ENCODE assay signal across 22 cellular contexts in genomic region chr7:102436123-102436522, GRCh38. TPM values are rescaled to one million over a fixed set of nuclear protein-coding genes. Genes with fewer than 3 reads are reported as not detected.
DNase-seq lines count a peak whose midpoint lies in the region; ATAC-seq and TF ChIP-seq lines count a peak whose summit lies in the region.
"Had no signal": no experiment of that assay in that cellular context is flagged by ENCODE, and none has a peak within 500 bp of the region (broad histone marks: within the 10 kb centered on the region; RNA-seq: fewer than 3 reads in every experiment).

No MANE protein-coding gene starts in this region.

- H3K4me1 ChIP-seq in BLaER1 treated with 17β-estradiol and CSF1 and Interleukin-3, amounts not matched to agents 10 nM and 100 nM, result peaks cover 58 to 92% (median 89%) of the 10 kb centered on the region in 10 experiments
- H3K4me1 ChIP-seq in DOHH2 (ENCODE audit: control insufficient read depth, low read length) (peaks cover 81% of the 10 kb centered on the region), GM23248 (ENCODE audit: insufficient read depth) (0 out of 2 replicates have a peak, but pooled peaks cover 8% of the 10 kb centered on the region)
- H3K4me1 ChIP-seq in naive thymus-derived CD4-positive, alpha-beta T cell (ENCODE audit: control insufficient read depth in 2 of 2, insufficient read depth in 2 of 2, low read length in 2 of 2), result peaks cover 25 to 30% of the 10 kb centered on the region in 2 donors

- H3K9me3 ChIP-seq in BLaER1 treated with 17β-estradiol and CSF1 and Interleukin-3, amounts not matched to agents 10 nM and 100 nM (replicated peaks in 1 of 11), result 0 out of 22 replicates have a peak, but pooled peaks cover 0 to 5% (median 0%) of the 10 kb centered on the region in 11 experiments
- H3K9me3 ChIP-seq in DOHH2 (ENCODE audit: control insufficient read depth, insufficient read depth, low read length) (no peaks in the 10 kb centered on the region), GM23248 (ENCODE audit: low read depth) (no peaks in the 10 kb centered on the region)
- H3K9me3 ChIP-seq in naive thymus-derived CD4-positive, alpha-beta T cell (ENCODE audit: control insufficient read depth in 2 of 3, low read length in 3 of 3), result no peaks in the 10 kb centered on the region
- H3K9me3 ChIP-seq: colonic mucosa, sigmoid colon, upper lobe of left lung had no signal

- in situ Hi-C loops in GM23248 (cut with MboI), result no loop called here

- CTCF ChIA-PET in activated B cell treated with CpG ODN at 0.5 μM for 24 hours (lab: Charles Lee), result interaction anchor here (1.8 to 2.2 kb wide), 2 partner anchors 14 to 23 kb away, joined by 6 to 15 read pairs; no protein-coding TSS in a partner anchor
- CTCF ChIA-PET in naive thymus-derived CD4-positive, alpha-beta T cell (lab: Charles Lee), result interaction anchor here (0.7 kb wide), 1 partner anchor 23 kb away, joined by 3 read pairs; no protein-coding TSS in a partner anchor

- peaks cover 62% of the 10 kb centered on the region for H3K4me1 Mint-ChIP-seq in activated B cell treated with CpG ODN at 0.5 μM for 24 hours
- peaks cover 22 to 37% (median 29%) of the 10 kb centered on the region in 7 donors for H3K4me1 Mint-ChIP-seq in naive thymus-derived CD4-positive, alpha-beta T cell

- H3K27ac Mint-ChIP-seq in activated B cell treated with CpG ODN at 0.5 μM for 24 hours, result peak overlapping the region; percentile 72
- H3K27ac Mint-ChIP-seq in naive thymus-derived CD4-positive, alpha-beta T cell, result peak overlapping the region in 5 of 9 donors; percentile 47 to 94 (median 73)
- H3K27ac Mint-ChIP-seq: activated naive CD8-positive, alpha-beta T cell; HFFc6 had no signal

- intact Hi-C loops in activated B cell treated with CpG ODN at 0.5 μM for 24 hours (cut with micrococcal nuclease), result no loop called here
- intact Hi-C loops in naive thymus-derived CD4-positive, alpha-beta T cell (cut with micrococcal nuclease), result no loop called here

- no peak for ATAC-seq in activated B cell treated with CpG ODN at 0.5 μM for 24 hours (ENCODE audit: low read depth)
- no peak for ATAC-seq in naive thymus-derived CD4-positive, alpha-beta T cell
- ATAC-seq: stimulated activated naive CD8-positive, alpha-beta T cell treated with anti-CD3 and anti-CD28 coated beads, Interleukin-15, amount 100 ng/mL, for 72 hours had no signal

- no peaks in the 10 kb centered on the region for H3K9me3 Mint-ChIP-seq in activated B cell treated with CpG ODN at 0.5 μM for 24 hours
- H3K9me3 Mint-ChIP-seq in naive thymus-derived CD4-positive, alpha-beta T cell, result peaks cover 0 to 2% (median 0%) of the 10 kb centered on the region in 11 donors
- H3K9me3 Mint-ChIP-seq: HFFc6; stimulated activated naive CD8-positive, alpha-beta T cell treated with anti-CD3 and anti-CD28 coated beads, Interleukin-15, amount 100 ng/mL, for 72 hours had no signal

- H2AFZ ChIP-seq in GM23248, result no peak overlapping the region
- H2AFZ ChIP-seq: parathyroid adenoma had no signal

- WGBS in GM23248 (ENCODE audit: low coverage in 1 of 2, low lambda C conversion rate in 2 of 2, missing lambda C conversion rate in 2 of 2), 2 experiments, result 88 to 95% methylated on average over 10 of the region's 10 CpGs

- H3K9me2 ChIP-seq in DOHH2 (replicated peaks; ENCODE audit: control insufficient read depth, low read length) (no peaks in the 10 kb centered on the region), GM23248 (ENCODE audit: insufficient read depth) (no peaks in the 10 kb centered on the region)

- H3K4me3 Mint-ChIP-seq in activated B cell treated with CpG ODN at 0.5 μM for 24 hours, result peak overlapping the region; percentile 89
- peak overlapping the region in 5 of 10 donors; percentile 49 to 89 (median 56) for H3K4me3 Mint-ChIP-seq in naive thymus-derived CD4-positive, alpha-beta T cell
- H3K4me3 Mint-ChIP-seq: HFFc6 had no signal

- peak overlapping the region in 10 of 11 experiments; percentile 1 to 98 (median 42); a peak in 13 of 22 replicates for H3K9ac ChIP-seq in BLaER1 treated with 17β-estradiol and CSF1 and Interleukin-3, amounts not matched to agents 10 nM and 100 nM
- H3K9ac ChIP-seq in GM23248, result no peak overlapping the region
- H3K9ac ChIP-seq: parathyroid adenoma had no signal

- no peaks in the 10 kb centered on the region for H3K27me3 ChIP-seq in BLaER1 treated with 17β-estradiol and CSF1 and Interleukin-3, amounts not matched to agents 10 nM and 100 nM
- H3K27me3 ChIP-seq in DOHH2 (ENCODE audit: control insufficient read depth, low read length) (no peaks in the 10 kb centered on the region), GM23248 (replicated peaks; ENCODE audit: insufficient read depth) (no peaks in the 10 kb centered on the region)
- no peaks in the 10 kb centered on the region for H3K27me3 ChIP-seq in naive thymus-derived CD4-positive, alpha-beta T cell (ENCODE audit: control insufficient read depth in 2 of 2, insufficient read depth in 2 of 2, low read length in 2 of 2)
- H3K27me3 ChIP-seq: colonic mucosa, sigmoid colon, upper lobe of left lung had no signal

- no peaks in the 10 kb centered on the region for H3K27me3 Mint-ChIP-seq in activated B cell treated with CpG ODN at 0.5 μM for 24 hours
- no peaks in the 10 kb centered on the region for H3K27me3 Mint-ChIP-seq in naive thymus-derived CD4-positive, alpha-beta T cell
- H3K27me3 Mint-ChIP-seq: activated naive CD8-positive, alpha-beta T cell; stimulated activated naive CD8-positive, alpha-beta T cell treated with anti-CD3 and anti-CD28 coated beads, Interleukin-15, amount 100 ng/mL, for 72 hours had no signal

- H3K27ac ChIP-seq in BLaER1 treated with 17β-estradiol and CSF1 and Interleukin-3, amounts not matched to agents 10 nM and 100 nM, result peak overlapping the region in 7 of 11 experiments; percentile 5 to 95 (median 35); a peak in 11 of 22 replicates
- H3K27ac ChIP-seq in DOHH2 (ENCODE audit: low read depth, low read length) (peak overlapping the region; percentile 76), GM23248 (no peak overlapping the region)
- H3K27ac ChIP-seq in naive thymus-derived CD4-positive, alpha-beta T cell (ENCODE audit: low read depth, low read length), result no peak overlapping the region
- H3K27ac ChIP-seq: colonic mucosa, parathyroid adenoma, sigmoid colon, upper lobe of left lung had no signal

- POLR2A ChIA-PET in activated B cell treated with CpG ODN at 0.5 μM for 24 hours (lab: Charles Lee), result interaction anchor here (0.6 to 8.8 kb wide), 4 partner anchors 11 to 41 kb away, joined by 3 to 226 read pairs (median 54); no protein-coding TSS in a partner anchor
- POLR2A ChIA-PET in naive thymus-derived CD4-positive, alpha-beta T cell (lab: Charles Lee), result interaction anchor here (0.8 to 20.5 kb wide), 2 partner anchors 9 to 21 kb away, joined by 3 to 510 read pairs; no protein-coding TSS in a partner anchor

- no peak overlapping the region; a peak in 1 of 20 replicates for H3K4me3 ChIP-seq in BLaER1 treated with 17β-estradiol and CSF1 and Interleukin-3, amounts not matched to agents 10 nM and 100 nM
- peak overlapping the region; percentile 78 for H3K4me3 ChIP-seq in DOHH2 (ENCODE audit: low read length)
- no peak overlapping the region for H3K4me3 ChIP-seq in naive thymus-derived CD4-positive, alpha-beta T cell (ENCODE audit: low read length)
- H3K4me3 ChIP-seq in GM23248, result no peak overlapping the region
- H3K4me3 ChIP-seq: colonic mucosa, sigmoid colon, upper lobe of left lung had no signal

- H3K36me3 Mint-ChIP-seq in activated B cell treated with CpG ODN at 0.5 μM for 24 hours (ENCODE audit: low read depth), result peaks cover 40% of the 10 kb centered on the region
- peaks cover 0 to 14% (median 0%) of the 10 kb centered on the region in 5 donors for H3K36me3 Mint-ChIP-seq in naive thymus-derived CD4-positive, alpha-beta T cell
- H3K36me3 Mint-ChIP-seq: activated naive CD8-positive, alpha-beta T cell had no signal

- H3K79me2 ChIP-seq in DOHH2 (ENCODE audit: control insufficient read depth, low read length) (peaks cover 63% of the 10 kb centered on the region), GM23248 (ENCODE audit: insufficient read depth) (peaks cover 17% of the 10 kb centered on the region)
- H3K79me2 ChIP-seq: parathyroid adenoma had no signal

- no peak for TF ChIP-seq CTCF in DOHH2 (IDR thresholded peaks at IDR 0.05; ENCODE audit: low read depth, low read length, poor library complexity, severe bottlenecking)
- no peak for TF ChIP-seq CTCF in activated B cell treated with CpG ODN at 0.5 μM for 24 hours (IDR thresholded peaks at IDR 0.05)

- peak overlapping the region; percentile 95 to 99 (median 98); a peak in 20 of 22 replicates for H3K4me2 ChIP-seq in BLaER1 treated with 17β-estradiol and CSF1 and Interleukin-3, amounts not matched to agents 10 nM and 100 nM
- H3K4me2 ChIP-seq in DOHH2 (ENCODE audit: low read length), result peak overlapping the region; percentile 93
- H3K4me2 ChIP-seq in GM23248 (ENCODE audit: unreplicated experiment), result no peak overlapping the region

- H3F3A ChIP-seq in DOHH2 (ENCODE audit: control insufficient read depth, insufficient read depth), result peaks cover 38% of the 10 kb centered on the region
- H3F3A ChIP-seq in GM23248 (ENCODE audit: insufficient read depth), result peaks cover 14% of the 10 kb centered on the region

- peaks cover 38 to 54% (median 51%) of the 10 kb centered on the region in 11 experiments for H3K36me3 ChIP-seq in BLaER1 treated with 17β-estradiol and CSF1 and Interleukin-3, amounts not matched to agents 10 nM and 100 nM
- H3K36me3 ChIP-seq in DOHH2 (ENCODE audit: control insufficient read depth, low read length) (peaks cover 73% of the 10 kb centered on the region), GM23248 (ENCODE audit: low read depth) (no peaks in the 10 kb centered on the region)
- H3K36me3 ChIP-seq in naive thymus-derived CD4-positive, alpha-beta T cell (ENCODE audit: control insufficient read depth in 2 of 3, insufficient read depth in 3 of 3, low read length in 3 of 3), result peaks cover 0 to 22% (median 4%) of the 10 kb centered on the region in 3 experiments
- H3K36me3 ChIP-seq: colonic mucosa had no signal

- DNase-seq in activated B cell treated with CpG ODN at 0.5 μM for 24 hours, result no peak
- DNase-seq in naive thymus-derived CD4-positive, alpha-beta T cell, result no peak
- DNase-seq in MV-4-11 (lab: John Stamatoyannopoulos, UW), result no peak
- DNase-seq in NOMO-1 treated with dmso at 0.1 percent for 144 hours (lab: John Stamatoyannopoulos, UW; ENCODE audit: unreplicated experiment), result no peak
- no peak for DNase-seq in SW480 (ENCODE audit: low spot score)
- DNase-seq in GM23248, result no peak
- DNase-seq: activated CD4-positive, alpha-beta T cell treated with anti-CD3 and anti-CD28 coated beads for 48 hours; colonic mucosa; EL; HFFc6; KG1; NCI-H1105; OCI-M1; SIG-M5; sigmoid colon; stimulated activated naive CD8-positive, alpha-beta T cell treated with anti-CD3 and anti-CD28 coated beads, Interleukin-15, amount 100 ng/mL, for 72 hours; T1000; upper lobe of left lung had no signal

- peaks cover 0 to 47% (median 6%) of the 10 kb centered on the region in 11 experiments; a peak in 10 of 22 replicates for H4K20me1 ChIP-seq in BLaER1 treated with 17β-estradiol and CSF1 and Interleukin-3, amounts not matched to agents 10 nM and 100 nM
- no peaks in the 10 kb centered on the region; the same call in 1 of the 2 replicates for H4K20me1 ChIP-seq in DOHH2 (ENCODE audit: control insufficient read depth, insufficient read depth, low read depth, low read length)
- no peaks in the 10 kb centered on the region for H4K20me1 ChIP-seq in GM23248 (ENCODE audit: insufficient read depth)

RNA-seq across cellular contexts. Expression of gene ORAI2, which starts 2.7 kb away (rescaled TPM):
- 167 and 184 TPM in 2 replicates for total RNA-seq in activated B cell treated with CpG ODN at 0.5 μM for 24 hours
- total RNA-seq in naive thymus-derived CD4-positive, alpha-beta T cell, result 10 to 100 TPM; 19.9 to 72.6 (median 26.2) TPM
- 10 to 100 TPM; 29.5 to 33.5 TPM for polyA plus RNA-seq in naive thymus-derived CD4-positive, alpha-beta T cell
- 42.2 and 47.6 TPM in 2 replicates for total RNA-seq in GM23248 (2014; rRNA removed; shearing (Covaris generic))
- 30.3 and 32.6 TPM in 2 replicates for polyA plus RNA-seq in GM23248 (2016; fragmentation: Nextera tagmentation; extraction: Ambion mirVana)

RNA-seq across cellular contexts. Expression of gene ALKBH4, which starts 28.5 kb away (rescaled TPM):
- 7.8 and 8.1 TPM in 2 replicates for total RNA-seq in activated B cell treated with CpG ODN at 0.5 μM for 24 hours
- 10 to 100 TPM in 3 of 5 experiments, 1 to 10 TPM in 2; 4.0 to 14.3 (median 10.1) TPM for total RNA-seq in naive thymus-derived CD4-positive, alpha-beta T cell
- 10 to 100 TPM; 18.1 to 24.7 TPM for polyA plus RNA-seq in naive thymus-derived CD4-positive, alpha-beta T cell
- total RNA-seq in GM23248 (2014; rRNA removed; shearing (Covaris generic)), result 16.3 and 17.8 TPM in 2 replicates
- 11.8 and 13.9 TPM in 2 replicates for polyA plus RNA-seq in GM23248 (2016; fragmentation: Nextera tagmentation; extraction: Ambion mirVana)

RNA-seq across cellular contexts. Expression of gene LRWD1, which starts 28.7 kb away (rescaled TPM):
- total RNA-seq in activated B cell treated with CpG ODN at 0.5 μM for 24 hours, result 20.6 and 28.8 TPM in 2 replicates
- 10 to 100 TPM; 12.4 to 25.3 (median 24.7) TPM for total RNA-seq in naive thymus-derived CD4-positive, alpha-beta T cell
- 10 to 100 TPM in 1 of 2 donors, 1 to 10 TPM in 1; 8.7 to 18.5 TPM for polyA plus RNA-seq in naive thymus-derived CD4-positive, alpha-beta T cell
- 18.3 and 21.8 TPM in 2 replicates for total RNA-seq in GM23248 (2014; rRNA removed; shearing (Covaris generic))
- polyA plus RNA-seq in GM23248 (2016; fragmentation: Nextera tagmentation; extraction: Ambion mirVana), result 15.3 and 16.2 TPM in 2 replicates

RNA-seq across cellular contexts. Expression of gene PRKRIP1, which starts 40.0 kb away (rescaled TPM):
- 38.8 and 39.7 TPM in 2 replicates for total RNA-seq in activated B cell treated with CpG ODN at 0.5 μM for 24 hours
- total RNA-seq in naive thymus-derived CD4-positive, alpha-beta T cell, result 10 to 100 TPM; 36.4 to 58.4 (median 47.0) TPM
- polyA plus RNA-seq in naive thymus-derived CD4-positive, alpha-beta T cell, result 10 to 100 TPM; 15.7 to 33.2 TPM
- 14.8 and 17.3 TPM in 2 replicates for total RNA-seq in GM23248 (2014; rRNA removed; shearing (Covaris generic))
- polyA plus RNA-seq in GM23248 (2016; fragmentation: Nextera tagmentation; extraction: Ambion mirVana), result 19.1 and 20.3 TPM in 2 replicates

RNA-seq across cellular contexts. Expression of gene POLR2J, which starts 42.6 kb away (rescaled TPM):
- 45.2 and 49.5 TPM in 2 replicates for total RNA-seq in activated B cell treated with CpG ODN at 0.5 μM for 24 hours
- total RNA-seq in naive thymus-derived CD4-positive, alpha-beta T cell, result 10 to 100 TPM; 36.9 to 47.7 (median 41.3) TPM
- polyA plus RNA-seq in naive thymus-derived CD4-positive, alpha-beta T cell, result 100 to 1,000 TPM in 1 of 2 donors, 10 to 100 TPM in 1; 64.2 to 109 TPM
- 11.3 and 15.5 TPM in 2 replicates for total RNA-seq in GM23248 (2014; rRNA removed; shearing (Covaris generic))
- 75.4 and 77.7 TPM in 2 replicates for polyA plus RNA-seq in GM23248 (2016; fragmentation: Nextera tagmentation; extraction: Ambion mirVana)

Comparison
In these comparisons a context has a peak if more than half of its experiments do, and no peak if none do; other contexts are left out.
1. H3K27ac ChIP-seq: peak in BLaER1 treated with 17β-estradiol and CSF1 and Interleukin-3, amounts not matched to agents 10 nM and 100 nM (7 of 11) and DOHH2 (single experiment); none in naive thymus-derived CD4-positive, alpha-beta T cell (single experiment) and GM23248 (single experiment).